Comparison of ENCODE assay signal across 23 cellular contexts in genomic region chr1:118396279-118396678, GRCh38.
DNase-seq lines count a peak whose midpoint lies in the region; ATAC-seq, FAIRE-seq and TF ChIP-seq lines count a peak whose summit lies in the region.
"Had no signal": no experiment of that assay in that cellular context is flagged by ENCODE, and none has a peak within 500 bp of the region (broad histone marks: within the 10 kb centered on the region; RNA-seq: fewer than 3 reads in every experiment).

No MANE protein-coding gene starts in this region.

- H3K4me1 Mint-ChIP-seq in nephron progenitor cell: peaks cover 53% of the 10 kb centered on the region
- H3K4me1 Mint-ChIP-seq: B cell had no signal

- H3K9me3 Mint-ChIP-seq in nephron progenitor cell: no peaks in the 10 kb centered on the region

- in situ Hi-C loops in gastrocnemius medialis (cut with MboI; ENCODE audit: low sequenced_read_pairs in 4 of 4): no loop called here

- FAIRE-seq in bronchial epithelial cell (lab: Jason Lieb, UNC) (no peak), urothelium cell line (lab: Jason Lieb, UNC) (peak; percentile 20)
- FAIRE-seq: A549, D721Med, G401.6, GM12891, GM19239 had no signal

- intact Hi-C loops in gastrocnemius medialis (cut with DNase I; ENCODE audit: low total_unique reads): loop anchor here (5.0 to 10.0 kb wide), 2 partner anchors 94 to 109 kb away; no protein-coding TSS in a partner anchor

- peak overlapping the region; percentile 49 for H3K27ac Mint-ChIP-seq in nephron progenitor cell
- H3K27ac Mint-ChIP-seq: B cell; CD4-positive, alpha-beta T cell; CD8-positive, alpha-beta T cell had no signal

- H3K27ac ChIP-seq in gastrocnemius medialis: peak overlapping the region in 3 of 4 donors; percentile 60 to 69 (median 68)
- H3K27ac ChIP-seq: 22Rv1; A549; BLaER1 treated with 17β-estradiol and CSF1 and Interleukin-3, amounts not matched to agents 10 nM and 100 nM; C4-2B had no signal

- H3K4me1 ChIP-seq in gastrocnemius medialis: peaks cover 25 to 37% of the 10 kb centered on the region in 2 donors
- H3K4me1 ChIP-seq: A549, Caco-2 had no signal

- H3K4me3 ChIP-seq in bronchial epithelial cell (ENCODE audit: low read depth, low read length): no peak overlapping the region
- H3K4me3 ChIP-seq in gastrocnemius medialis: no peak overlapping the region
- H3K4me3 ChIP-seq: A549; BLaER1 treated with 17β-estradiol and CSF1 and Interleukin-3, amounts not matched to agents 10 nM and 100 nM had no signal

- no peaks in the 10 kb centered on the region for H3K9me3 ChIP-seq in gastrocnemius medialis
- H3K9me3 ChIP-seq: A549; BLaER1 treated with 17β-estradiol and CSF1 and Interleukin-3, amounts not matched to agents 10 nM and 100 nM; Caco-2 had no signal

- no peak overlapping the region for H3K4me3 Mint-ChIP-seq in nephron progenitor cell
- H3K4me3 Mint-ChIP-seq: B cell; CD4-positive, alpha-beta T cell; CD8-positive, alpha-beta T cell had no signal

- peak; percentile 15 for DNase-seq in bronchial epithelial cell (ENCODE audit: low read depth)
- no peak for DNase-seq in nephron progenitor cell
- DNase-seq in gastrocnemius medialis: no peak
- DNase-seq in urothelium cell line (ENCODE audit: low spot score): no peak
- DNase-seq in UCSD-AML1 (lab: John Stamatoyannopoulos, UW; ENCODE audit: unreplicated experiment): no peak
- DNase-seq in retina: no peak
- DNase-seq: AML-193; Caco-2; Calu3; CD4-positive, alpha-beta T cell; CD8-positive, alpha-beta T cell; DMS79 treated with DMSO at 0.1 percent for 48 hours; GF-D8 had no signal

- H3K36me3 Mint-ChIP-seq in nephron progenitor cell (ENCODE audit: low read depth): no peaks in the 10 kb centered on the region
- H3K36me3 Mint-ChIP-seq: CD8-positive, alpha-beta T cell had no signal

- ATAC-seq in gastrocnemius medialis (no peak), GM21381 (IDR thresholded peaks at IDR 0.05; ENCODE audit: unreplicated experiment) (no peak)
- ATAC-seq: A549; CD8-positive, alpha-beta T cell had no signal

- H3K27me3 Mint-ChIP-seq in nephron progenitor cell (ENCODE audit: low read depth, poor library complexity): no peaks in the 10 kb centered on the region
- H3K27me3 Mint-ChIP-seq: B cell; CD4-positive, alpha-beta T cell had no signal

- H3K36me3 ChIP-seq in bronchial epithelial cell (ENCODE audit: control insufficient read depth, insufficient read depth, low read length) (no peaks in the 10 kb centered on the region), gastrocnemius medialis (no peaks in the 10 kb centered on the region)
- H3K36me3 ChIP-seq: BLaER1 treated with 17β-estradiol and CSF1 and Interleukin-3, amounts not matched to agents 10 nM and 100 nM had no signal

- TF ChIP-seq CTCF in bronchial epithelial cell (IDR thresholded peaks at IDR 0.05; ENCODE audit: insufficient read depth, low read length, severe bottlenecking) (no peak), nephron progenitor cell (IDR thresholded peaks at IDR 0.05) (no peak), gastrocnemius medialis (IDR thresholded peaks at IDR 0.05 in 4 of 5, conservative IDR thresholded peaks at IDR 0.05 in 1 of 5) (no peak)

- no peak for TF ChIP-seq POLR2A in gastrocnemius medialis (IDR thresholded peaks at IDR 0.05)

- H3K27me3 ChIP-seq in bronchial epithelial cell (ENCODE audit: control insufficient read depth, insufficient read depth, low read length) (no peaks in the 10 kb centered on the region), gastrocnemius medialis (no peaks in the 10 kb centered on the region)
- H3K27me3 ChIP-seq: BLaER1 treated with 17β-estradiol and CSF1 and Interleukin-3, amounts not matched to agents 10 nM and 100 nM had no signal
